1 cellular context compared by ENCODE assay signal in the genomic region with DNA sequence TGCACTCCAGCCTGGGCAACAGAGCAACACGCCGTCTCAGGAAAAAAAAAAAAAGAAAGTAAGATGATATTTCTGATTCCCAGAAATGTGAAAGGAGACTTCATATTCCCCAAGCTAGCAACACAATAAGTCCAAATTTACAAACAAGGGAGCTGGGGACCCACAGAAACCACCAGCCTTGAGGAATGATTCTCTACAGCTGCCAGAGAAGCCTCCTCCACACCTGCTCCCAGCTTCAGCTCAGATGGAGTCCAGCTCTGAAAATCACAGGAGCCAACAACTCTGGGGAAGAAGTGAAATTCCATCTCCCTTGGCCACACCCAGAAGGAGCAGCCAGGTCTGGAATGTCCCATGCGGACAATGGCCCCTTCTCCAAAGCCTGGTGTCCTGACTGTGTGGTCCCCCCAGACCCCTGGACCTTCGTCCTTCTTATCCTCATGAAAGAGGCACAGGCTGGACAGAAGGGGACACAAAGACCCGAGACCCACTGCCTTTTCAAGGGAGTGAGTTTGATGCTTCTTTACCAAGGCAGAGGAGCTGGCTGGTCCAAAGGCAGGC.
TF ChIP-seq lines count a peak whose summit lies in the region.

No MANE protein-coding gene starts in this region.

TF ChIP-seq in WTC11, 78 proteins besides CTCF, POLR2A, EP300 and RAD21:
- TF ChIP-seq, protein P1, sequence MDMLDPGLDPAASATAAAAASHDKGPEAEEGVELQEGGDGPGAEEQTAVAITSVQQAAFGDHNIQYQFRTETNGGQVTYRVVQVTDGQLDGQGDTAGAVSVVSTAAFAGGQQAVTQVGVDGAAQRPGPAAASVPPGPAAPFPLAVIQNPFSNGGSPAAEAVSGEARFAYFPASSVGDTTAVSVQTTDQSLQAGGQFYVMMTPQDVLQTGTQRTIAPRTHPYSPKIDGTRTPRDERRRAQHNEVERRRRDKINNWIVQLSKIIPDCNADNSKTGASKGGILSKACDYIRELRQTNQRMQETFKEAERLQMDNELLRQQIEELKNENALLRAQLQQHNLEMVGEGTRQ (CRISPR knock-in tag; IDR thresholded peaks at IDR 0.05) = no peak
- TF ChIP-seq E2F1 (CRISPR knock-in tag; IDR thresholded peaks at IDR 0.05) = no peak
